10 cellular contexts compared by ENCODE assay signal in the genomic region with DNA sequence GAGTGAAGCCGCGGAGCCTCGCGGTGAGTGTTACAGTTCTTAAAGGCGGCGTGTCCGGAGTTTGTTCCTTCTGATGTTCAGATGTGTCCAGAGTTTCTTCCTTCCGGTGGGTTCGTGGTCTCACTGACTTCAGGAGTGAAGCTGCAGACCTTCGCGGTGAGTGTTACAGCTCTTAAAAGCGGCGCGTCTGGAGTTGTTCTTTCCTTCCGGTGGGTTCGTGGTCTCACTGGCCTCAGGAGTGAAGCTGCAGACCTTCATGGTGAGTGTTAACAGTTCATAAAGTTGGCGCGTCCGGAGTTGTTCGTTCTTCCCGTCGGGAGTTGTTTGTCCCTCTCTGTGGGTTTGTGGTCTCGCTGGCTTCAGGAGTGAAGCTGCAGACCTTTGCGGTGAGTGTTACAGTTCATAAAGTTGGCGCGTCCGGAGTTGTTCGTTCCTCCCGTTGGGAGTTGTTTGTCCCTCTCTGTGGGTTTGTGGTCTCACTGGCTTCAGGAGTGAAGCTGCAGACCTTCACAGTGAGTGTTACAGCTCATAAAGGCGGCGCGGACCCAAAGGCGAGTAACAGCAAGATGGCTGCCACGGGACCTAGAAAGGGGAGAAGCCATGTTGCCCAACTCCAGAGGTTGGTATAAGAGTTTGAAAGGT. TPM values are rescaled to one million over a fixed set of nuclear protein-coding genes. Genes with fewer than 3 reads are reported as not detected.
"Had no signal": no experiment of that assay in that cellular context is flagged by ENCODE, and none has a peak within 500 bp of the region (broad histone marks: within the 10 kb centered on the region; RNA-seq: fewer than 3 reads in every experiment).

No MANE protein-coding gene starts in this region.

RNA-seq across cellular contexts. Expression of a gene that starts 22.1 kb away (rescaled TPM):
- total RNA-seq: activated naive CD4-positive, alpha-beta T cell treated with anti-CD3 and anti-CD28 coated beads for 36 hours; activated naive CD4-positive, alpha-beta T cell treated with anti-CD3 and anti-CD28 coated beads, Interleukin-2, amount 50 U/mL, for 72 hours; activated T-helper 1 cell treated with anti-CD3 and anti-CD28 coated beads, Interleukin-12 subunit alpha, Interleukin-12 subunit beta, Interleukin-2, Interleukin-4 antibody, amounts not matched to agents 30 ng/mL and 10 ng/mL and 1 ng/mL, durations not matched to agents 14 hours and 24 hours and 36 hours; bronchial epithelial cell; MCF 10A; NCI-H460; PC-3; SJSA1 had no signal
- polyA plus RNA-seq: SK-N-SH had no signal

RNA-seq across cellular contexts. Expression of a gene that starts 57.8 kb away (rescaled TPM):
- total RNA-seq: activated CD4-positive, alpha-beta memory T cell treated with anti-CD3 and anti-CD28 coated beads, Interleukin-2, amount 10 ng/mL, durations not matched to agents 7 days and 5 days; activated naive CD4-positive, alpha-beta T cell treated with anti-CD3 and anti-CD28 coated beads for 36 hours; activated naive CD4-positive, alpha-beta T cell treated with anti-CD3 and anti-CD28 coated beads, Interleukin-2, amount 50 U/mL, for 72 hours; activated T-helper 1 cell treated with anti-CD3 and anti-CD28 coated beads, Interleukin-12 subunit alpha, Interleukin-12 subunit beta, Interleukin-2, Interleukin-4 antibody, amounts not matched to agents 30 ng/mL and 10 ng/mL and 1 ng/mL, durations not matched to agents 14 hours and 24 hours and 36 hours; MCF 10A; NCI-H460; PC-3; SJSA1 had no signal
- polyA plus RNA-seq: SK-N-SH had no signal
